ENCODE assay signal across 16 cellular contexts in genomic region chr3:72245183-72245811, GRCh38.
DNase-seq lines count a peak whose midpoint lies in the region; ATAC-seq, FAIRE-seq and TF ChIP-seq lines count a peak whose summit lies in the region.
"Had no signal": no experiment of that assay in that cellular context is flagged by ENCODE, and none has a peak within 500 bp of the region (broad histone marks: within the 10 kb centered on the region; RNA-seq: fewer than 3 reads in every experiment).

No MANE protein-coding gene starts in this region.

- TF ChIP-seq POLR2A in stomach (IDR thresholded peaks at IDR 0.05) = no peak

- WGBS in stomach, 5 donors = 43 to 67% (median 64%) methylated on average over 7 to 9 of the region's 9 CpGs

- TF ChIP-seq EP300 in stomach (IDR thresholded peaks at IDR 0.05) = no peak

- DNase-seq in HT1080 (ENCODE audit: low read depth) (peak; percentile 39), bronchial epithelial cell (ENCODE audit: low read depth) (no peak), hypothalamus (lab: John Stamatoyannopoulos, UW) (peak in 29 of 51 donors; percentile 14 to 69 (median 42)), stomach (peak; percentile 66), chondrocyte (ENCODE audit: low spot score) (no peak)
- DNase-seq: activated CD4-positive, CD25-positive, alpha-beta regulatory T cell; activated T-cell treated with anti-CD3 and anti-CD28 coated beads, Interleukin-2, amount 50 U/mL, for 24 hours; foreskin keratinocyte; NCI-H2029; Peyer's patch; spleen; stimulated activated CD8-positive, alpha-beta memory T cell treated with anti-CD3 and anti-CD28 coated beads, Interleukin-4, amount 100 ng/mL, for 48 hours had no signal

- intact Hi-C loops in stomach (cut with DNase I; ENCODE audit: low total_unique reads) = no loop called here

- peak; percentile 47 for FAIRE-seq in bronchial epithelial cell (lab: Jason Lieb, UNC)

- ATAC-seq in GM21717 (IDR thresholded peaks at IDR 0.05; ENCODE audit: unreplicated experiment) (no peak), GM18867 (IDR thresholded peaks at IDR 0.05; ENCODE audit: unreplicated experiment) (no peak), GM21381 (IDR thresholded peaks at IDR 0.05; ENCODE audit: unreplicated experiment) (no peak)
- ATAC-seq: foreskin keratinocyte had no signal

- H3K4me1 Mint-ChIP-seq in chondrocyte (ENCODE audit: low read depth) = peaks cover 37% of the 10 kb centered on the region

- H3K4me3 ChIP-seq in bronchial epithelial cell (ENCODE audit: low read depth, low read length) = no peak overlapping the region
- H3K4me3 ChIP-seq in stomach = no peak overlapping the region
- H3K4me3 ChIP-seq: cardiac muscle cell, Peyer's patch, spleen had no signal

- H3K27me3 ChIP-seq in bronchial epithelial cell (ENCODE audit: control insufficient read depth, insufficient read depth, low read length) (peaks cover 3% of the 10 kb centered on the region), stomach (no peaks in the 10 kb centered on the region)
- H3K27me3 ChIP-seq: cardiac muscle cell, Peyer's patch had no signal

- H3K36me3 Mint-ChIP-seq in chondrocyte (ENCODE audit: low read depth) = no peaks in the 10 kb centered on the region

- H3K27me3 Mint-ChIP-seq in chondrocyte (ENCODE audit: low read depth) = peaks cover 46% of the 10 kb centered on the region

- no peak overlapping the region for H3K27ac Mint-ChIP-seq in chondrocyte (ENCODE audit: unreplicated experiment)
- H3K27ac Mint-ChIP-seq: activated T-cell treated with anti-CD3 and anti-CD28 coated beads, Interleukin-2, amount 50 U/mL, for 24 hours had no signal

- no peak overlapping the region for H3K4me3 Mint-ChIP-seq in chondrocyte (ENCODE audit: unreplicated experiment)
- H3K4me3 Mint-ChIP-seq: activated T-cell treated with anti-CD3 and anti-CD28 coated beads, Interleukin-2, amount 50 U/mL, for 24 hours had no signal

- peak overlapping the region in 4 of 5 donors; percentile 4 to 75 (median 41) for H3K27ac ChIP-seq in stomach
- H3K27ac ChIP-seq: cardiac muscle cell, foreskin keratinocyte, Peyer's patch had no signal

- TF ChIP-seq CTCF in bronchial epithelial cell (IDR thresholded peaks at IDR 0.05; ENCODE audit: insufficient read depth, low read length, severe bottlenecking) = no peak
- no peak for TF ChIP-seq CTCF in stomach (IDR thresholded peaks at IDR 0.05)
- TF ChIP-seq CTCF in chondrocyte (IDR thresholded peaks at IDR 0.05) = no peak

- H3K4me1 ChIP-seq in stomach = peaks cover 9 to 60% (median 29%) of the 10 kb centered on the region in 4 donors
- H3K4me1 ChIP-seq: foreskin keratinocyte had no signal

- no peaks in the 10 kb centered on the region for H3K9me3 Mint-ChIP-seq in chondrocyte (ENCODE audit: low read depth)
- H3K9me3 Mint-ChIP-seq: activated T-cell treated with anti-CD3 and anti-CD28 coated beads, Interleukin-2, amount 50 U/mL, for 24 hours had no signal

- H3K36me3 ChIP-seq in bronchial epithelial cell (ENCODE audit: control insufficient read depth, insufficient read depth, low read length) (no peaks in the 10 kb centered on the region), stomach (no peaks in the 10 kb centered on the region)
- H3K36me3 ChIP-seq: cardiac muscle cell, Peyer's patch, spleen had no signal

- no peaks in the 10 kb centered on the region for H3K9me3 ChIP-seq in stomach
- H3K9me3 ChIP-seq: Peyer's patch, spleen had no signal

Comparison
In these comparisons a context has a peak if more than half of its experiments do, and no peak if none do; other contexts are left out.
1. DNase-seq: peak in HT1080 (single experiment), hypothalamus (29 of 51) and stomach (single experiment); none in bronchial epithelial cell (single experiment) and chondrocyte (single experiment).